Comparison of ENCODE assay signal across 15 cellular contexts in the genomic region with DNA sequence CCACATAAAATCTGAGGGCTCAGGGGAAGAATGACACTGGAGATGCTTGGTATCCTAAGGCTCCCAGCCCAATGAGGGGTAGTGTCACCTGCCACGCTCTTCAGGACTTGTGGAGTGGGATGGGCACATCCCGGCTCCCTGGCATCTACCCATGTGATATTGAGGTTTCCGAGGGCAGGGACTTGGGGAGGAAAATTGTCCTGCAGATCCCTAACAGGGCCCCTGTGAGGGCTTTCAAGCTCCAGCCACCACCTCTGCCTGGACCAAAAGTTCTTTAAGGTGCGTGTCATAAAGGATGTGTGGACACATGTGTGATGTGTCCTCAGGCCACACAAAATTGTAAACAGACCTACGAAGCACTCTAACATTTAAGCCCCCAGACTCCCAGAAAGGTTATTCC. TPM values are rescaled to one million over a fixed set of nuclear protein-coding genes. Genes with fewer than 3 reads are reported as not detected.
DNase-seq lines count a peak whose midpoint lies in the region; TF ChIP-seq lines count a peak whose summit lies in the region.
"Had no signal": no experiment of that assay in that cellular context is flagged by ENCODE, and none has a peak within 500 bp of the region (broad histone marks: within the 10 kb centered on the region; RNA-seq: fewer than 3 reads in every experiment).

No MANE protein-coding gene starts in this region.

- TF ChIP-seq CTCF in Peyer's patch (IDR thresholded peaks at IDR 0.05) (no peak), spleen (IDR thresholded peaks at IDR 0.05 in 8 of 11, conservative IDR thresholded peaks at IDR 0.05 in 3 of 11) (no peak), HFFc6 (IDR thresholded peaks at IDR 0.05) (no peak)

- no peaks in the 10 kb centered on the region for H3K27me3 Mint-ChIP-seq in activated T-cell treated with anti-CD3 and anti-CD28 coated beads, Interleukin-2, amount 50 U/mL, for 24 hours
- H3K27me3 Mint-ChIP-seq in HFFc6 (ENCODE audit: insufficient read depth), result peaks cover 26% of the 10 kb centered on the region

- no peaks in the 10 kb centered on the region for H3K9me3 ChIP-seq in Peyer's patch
- H3K9me3 ChIP-seq in effector memory CD4-positive, alpha-beta T cell (ENCODE audit: control insufficient read depth, low read length), result no peaks in the 10 kb centered on the region
- H3K9me3 ChIP-seq in spleen, result no peaks in the 10 kb centered on the region
- H3K9me3 ChIP-seq: gastroesophageal sphincter, psoas muscle, SJCRH30, upper lobe of right lung had no signal

- H3K4me1 ChIP-seq in Peyer's patch, result peaks cover 0 to 13% (median 3%) of the 10 kb centered on the region in 4 donors
- peaks cover 46% of the 10 kb centered on the region for H3K4me1 ChIP-seq in effector memory CD4-positive, alpha-beta T cell (ENCODE audit: control insufficient read depth, insufficient read depth, low read length, poor library complexity, severe bottlenecking)
- H3K4me1 ChIP-seq in spleen, result peaks cover 10 to 87% (median 43%) of the 10 kb centered on the region in 6 donors

- H3K27ac ChIP-seq in Peyer's patch, result peak overlapping the region; percentile 28 to 74 (median 46)
- H3K27ac ChIP-seq in effector memory CD4-positive, alpha-beta T cell (ENCODE audit: insufficient read depth, low read length, poor library complexity, severe bottlenecking), result peak overlapping the region; percentile 95
- peak overlapping the region in 7 of 8 donors; percentile 35 to 89 (median 82) for H3K27ac ChIP-seq in spleen
- H3K27ac ChIP-seq: gastroesophageal sphincter, psoas muscle, SJCRH30 had no signal

- intact Hi-C loops in spleen (cut with DNase I; ENCODE audit: low total_unique reads), result no loop called here

- H3K4me1 Mint-ChIP-seq in activated T-cell treated with anti-CD3 and anti-CD28 coated beads, Interleukin-2, amount 50 U/mL, for 24 hours (ENCODE audit: low read depth), result peaks cover 85% of the 10 kb centered on the region
- H3K4me1 Mint-ChIP-seq in HFFc6 (ENCODE audit: low read depth), result peaks cover 12% of the 10 kb centered on the region

- 71 to 78% (median 75%) methylated on average over 5 of the region's 5 CpGs for WGBS in spleen, 5 donors

- H3K36me3 ChIP-seq in Peyer's patch, result no peaks in the 10 kb centered on the region
- peaks cover 5% of the 10 kb centered on the region for H3K36me3 ChIP-seq in effector memory CD4-positive, alpha-beta T cell (ENCODE audit: control insufficient read depth, insufficient read depth, low read length)
- no peaks in the 10 kb centered on the region for H3K36me3 ChIP-seq in spleen
- H3K36me3 ChIP-seq: gastroesophageal sphincter, SJCRH30, upper lobe of right lung had no signal

- peak overlapping the region in 1 of 4 donors; percentile 23 for H3K4me3 ChIP-seq in Peyer's patch
- H3K4me3 ChIP-seq in effector memory CD4-positive, alpha-beta T cell (ENCODE audit: insufficient read depth, low read depth, low read length, poor library complexity, severe bottlenecking), result peak overlapping the region; percentile 58
- H3K4me3 ChIP-seq in spleen, result peak overlapping the region in 3 of 8 donors; percentile 40 to 67 (median 43)
- H3K4me3 ChIP-seq: gastroesophageal sphincter had no signal

- peak overlapping the region; percentile 94 for H3K27ac Mint-ChIP-seq in activated T-cell treated with anti-CD3 and anti-CD28 coated beads, Interleukin-2, amount 50 U/mL, for 24 hours
- H3K27ac Mint-ChIP-seq in HFFc6, result no peak overlapping the region

- H3K9me3 Mint-ChIP-seq in activated T-cell treated with anti-CD3 and anti-CD28 coated beads, Interleukin-2, amount 50 U/mL, for 24 hours, result no peaks in the 10 kb centered on the region
- no peaks in the 10 kb centered on the region for H3K9me3 Mint-ChIP-seq in HFFc6

- H3K27me3 ChIP-seq in Peyer's patch, result no peaks in the 10 kb centered on the region
- H3K27me3 ChIP-seq in effector memory CD4-positive, alpha-beta T cell (replicated peaks; ENCODE audit: control insufficient read depth, insufficient read depth, low read length, poor library complexity, severe bottlenecking), result no peaks in the 10 kb centered on the region
- no peaks in the 10 kb centered on the region for H3K27me3 ChIP-seq in spleen (replicated peaks in 1 of 7)
- H3K27me3 ChIP-seq: SJCRH30 had no signal

- no peaks in the 10 kb centered on the region for H3K36me3 Mint-ChIP-seq in activated T-cell treated with anti-CD3 and anti-CD28 coated beads, Interleukin-2, amount 50 U/mL, for 24 hours (ENCODE audit: low read depth)
- H3K36me3 Mint-ChIP-seq in HFFc6 (ENCODE audit: low read depth), result no peaks in the 10 kb centered on the region

- DNase-seq in activated T-cell treated with anti-CD3 and anti-CD28 coated beads, Interleukin-2, amount 50 U/mL, for 24 hours, result no peak
- DNase-seq in activated T-cell treated with anti-CD3 and anti-CD28 coated beads, Interleukin-2, amount 50 U/mL, for 48 hours, result no peak
- no peak for DNase-seq in Peyer's patch
- DNase-seq in effector memory CD4-positive, alpha-beta T cell, result no peak
- no peak for DNase-seq in spleen
- no peak for DNase-seq in A172 (ENCODE audit: low spot score)
- no peak for DNase-seq in NCI-H526 (lab: John Stamatoyannopoulos, UW)
- no peak for DNase-seq in HFFc6
- DNase-seq: DMS153, NCI-H2029 treated with DMSO at 0.1 percent for 48 hours, psoas muscle, upper lobe of right lung had no signal

- peak overlapping the region; percentile 83 for H3K4me3 Mint-ChIP-seq in activated T-cell treated with anti-CD3 and anti-CD28 coated beads, Interleukin-2, amount 50 U/mL, for 24 hours
- H3K4me3 Mint-ChIP-seq in HFFc6, result no peak overlapping the region

- no peak for TF ChIP-seq POLR2A in Peyer's patch (IDR thresholded peaks at IDR 0.05)
- no peak for TF ChIP-seq POLR2A in spleen (IDR thresholded peaks at IDR 0.05)

RNA-seq across cellular contexts. Expression of a gene that starts 2.5 kb away (rescaled TPM):
- 10 to 100 TPM; 17.0 to 31.4 (median 22.1) TPM for total RNA-seq in Peyer's patch
- total RNA-seq in spleen, result 10 to 100 TPM; 15.8 to 39.8 (median 28.7) TPM
- 1 to 10 TPM; 6.6 to 8.8 (median 7.1) TPM for polyA plus RNA-seq in spleen
- not detected in 2 replicates for total RNA-seq in A172 (2014; rRNA removed; shearing (Covaris generic))
- not detected for total RNA-seq in HFFc6 (2021; fragmentation: NEBNext Ultra II Directional; extraction: Animal tissue kit (Norgen Biotek cat#: 25700))
- total RNA-seq: H4, SJCRH30 had no signal

Comparison
In these comparisons a context has a peak if more than half of its experiments do, and no peak if none do; other contexts are left out.
1. RNA of a gene that starts 2.5 kb away (total RNA-seq): 15.8 to 39.8 TPM in spleen and 17.0 to 31.4 TPM in Peyer's patch; not detected in A172 and not detected in HFFc6; every median in the first group is over 10 times any median in the second.
2. Peak in every context shown above with its lines, with median percentiles within 50 percentile points of each other: H3K27ac ChIP-seq.